ENCODE assay signal across 1 cellular context in genomic region chr17:9905902-9906301, GRCh38.
TF ChIP-seq lines count a peak whose summit lies in the region.

No MANE protein-coding gene starts in this region.

TF ChIP-seq in K562, 482 proteins besides CTCF, POLR2A, EP300 and RAD21 (continued from another document):
- no peak for TF ChIP-seq ARID4B (CRISPR knock-in tag; IDR thresholded peaks at IDR 0.05)
- TF ChIP-seq ELF1 (tag; IDR thresholded peaks at IDR 0.05): no peak
- TF ChIP-seq RFX1 (IDR thresholded peaks at IDR 0.05): no peak
- TF ChIP-seq E2F1 (CRISPR knock-in tag; IDR thresholded peaks at IDR 0.05): no peak
- no peak for TF ChIP-seq YY1 (IDR thresholded peaks at IDR 0.05; ENCODE audit: borderline replicate concordance in 1 of 3, control insufficient read depth in 1 of 3, extremely low read depth in 1 of 3, insufficient read depth in 3 of 3, insufficient read length in 1 of 3, insufficient replicate concordance in 2 of 3, low read depth in 1 of 3, low read length in 2 of 3)
- no peak for TF ChIP-seq NFE2 (IDR thresholded peaks at IDR 0.05; ENCODE audit: low read depth)
- no peak for TF ChIP-seq ZBTB7A (IDR thresholded peaks at IDR 0.05; ENCODE audit: borderline replicate concordance, control insufficient read depth, low read depth, low read length)
- no peak for TF ChIP-seq FOXP4 (CRISPR knock-in tag; IDR thresholded peaks at IDR 0.05; ENCODE audit: borderline replicate concordance)
- TF ChIP-seq CUX1 (CRISPR knock-in tag; IDR thresholded peaks at IDR 0.05): no peak
- no peak for TF ChIP-seq ZC3H4 (CRISPR knock-in tag; IDR thresholded peaks at IDR 0.05; ENCODE audit: borderline replicate concordance)
- no peak for TF ChIP-seq SMAD4 (CRISPR knock-in tag; conservative IDR thresholded peaks at IDR 0.05)
- no peak for TF ChIP-seq SMARCB1 (IDR thresholded peaks at IDR 0.05; ENCODE audit: insufficient read length, low read depth)
